Comparison of ENCODE assay signal across 19 cellular contexts in genomic region chr12:21239866-21240265, GRCh38.
A peak's percentile ranks its signal among the peaks of the same experiment; 100 is the strongest.
DNase-seq lines count a peak whose midpoint lies in the region; ATAC-seq and TF ChIP-seq lines count a peak whose summit lies in the region.
"Had no signal": no experiment of that assay in that cellular context is flagged by ENCODE, and none has a peak within 500 bp of the region (broad histone marks: within the 10 kb centered on the region; RNA-seq: fewer than 3 reads in every experiment).

No MANE protein-coding gene starts in this region.

- H3K36me3 Mint-ChIP-seq in type B pancreatic cell (no peaks in the 10 kb centered on the region), T-helper 17 cell (ENCODE audit: low read depth) (no peaks in the 10 kb centered on the region)
- H3K36me3 Mint-ChIP-seq: CD8-positive, alpha-beta T cell had no signal

- H3K9me3 ChIP-seq in T-helper 17 cell (ENCODE audit: control insufficient read depth, low read length, poor library complexity, severe bottlenecking), result no peaks in the 10 kb centered on the region
- H3K9me3 ChIP-seq: Caco-2, Peyer's patch had no signal

- H3K4me3 Mint-ChIP-seq in type B pancreatic cell (no peak overlapping the region), T-helper 17 cell (no peak overlapping the region)
- H3K4me3 Mint-ChIP-seq: B cell; CD8-positive, alpha-beta T cell had no signal

- H3K4me1 ChIP-seq in ACC112 (ENCODE audit: control insufficient read depth, insufficient read depth, low read length, unreplicated experiment), result no peaks in the 10 kb centered on the region
- H3K4me1 ChIP-seq: Caco-2, Peyer's patch had no signal

- H3K4me3 ChIP-seq in ACC112 (ENCODE audit: low read depth, low read length) (no peak overlapping the region), brain microvascular endothelial cell (ENCODE audit: low read depth, low read length) (no peak overlapping the region)
- H3K4me3 ChIP-seq: Peyer's patch had no signal

- H3K27ac ChIP-seq in ACC112 (ENCODE audit: low read depth, low read length), result no peak overlapping the region
- H3K27ac ChIP-seq in brain microvascular endothelial cell, result no peak overlapping the region
- H3K27ac ChIP-seq: C4-2B, Peyer's patch had no signal

- H3K27ac Mint-ChIP-seq in type B pancreatic cell, result peak overlapping the region; percentile 76
- no peak overlapping the region for H3K27ac Mint-ChIP-seq in T-helper 17 cell
- H3K27ac Mint-ChIP-seq: B cell; CD8-positive, alpha-beta T cell had no signal

- DNase-seq in OCI-M1 (lab: John Stamatoyannopoulos, UW) (peak; percentile 82), brain microvascular endothelial cell (peak; percentile 23), type B pancreatic cell (ENCODE audit: extremely low spot score, unreplicated experiment) (no peak), T-helper 17 cell (no peak)
- no peak for DNase-seq in activated CD4-positive, alpha-beta T cell treated with anti-CD3 and anti-CD28 coated beads, Interleukin-2, amount 50 U/mL, for 1 hour
- DNase-seq: Caco-2; CD8-positive, alpha-beta T cell; GOT3; HCEC 1CT; Kasumi-1; NCI-H2029; NCI-H446 treated with DMSO at 0.1 percent for 48 hours; Peyer's patch; SHP77 treated with DMSO at 0.1 percent for 48 hours had no signal

- H3K36me3 ChIP-seq in ACC112 (ENCODE audit: insufficient read depth, low read length), result no peaks in the 10 kb centered on the region
- no peaks in the 10 kb centered on the region for H3K36me3 ChIP-seq in brain microvascular endothelial cell (replicated peaks)
- H3K36me3 ChIP-seq: Peyer's patch had no signal

- H2AFZ ChIP-seq in ACC112 (ENCODE audit: low read length, unreplicated experiment), result peak overlapping the region; percentile 58

- H3K9me3 Mint-ChIP-seq in type B pancreatic cell, result no peaks in the 10 kb centered on the region
- H3K9me3 Mint-ChIP-seq: CD8-positive, alpha-beta T cell had no signal

- H3K27me3 ChIP-seq in ACC112 (ENCODE audit: insufficient read depth, low read length) (no peaks in the 10 kb centered on the region), brain microvascular endothelial cell (replicated peaks) (no peaks in the 10 kb centered on the region)
- H3K27me3 ChIP-seq: Peyer's patch had no signal

- TF ChIP-seq CTCF in brain microvascular endothelial cell (IDR thresholded peaks at IDR 0.05; ENCODE audit: low read depth, low read length, missing control alignments), result no peak
- TF ChIP-seq CTCF in type B pancreatic cell (conservative IDR thresholded peaks at IDR 0.05), result no peak

- in situ Hi-C loops in brain microvascular endothelial cell (cut with HindIII; ENCODE audit: low pct_ligation_motif_present, low sequenced_read_pairs), result no loop called here

- H3K27me3 Mint-ChIP-seq in type B pancreatic cell (no peaks in the 10 kb centered on the region), T-helper 17 cell (peaks cover 17% of the 10 kb centered on the region)
- H3K27me3 Mint-ChIP-seq: B cell had no signal

- H3K79me2 ChIP-seq in ACC112 (ENCODE audit: control insufficient read depth, insufficient read depth, low read length, unreplicated experiment), result no peaks in the 10 kb centered on the region

- ATAC-seq in T-helper 17 cell (no peak), HG02840 (IDR thresholded peaks at IDR 0.05; ENCODE audit: low FRiP score, unreplicated experiment) (no peak)
- ATAC-seq: CD8-positive, alpha-beta T cell; HepG2 had no signal

- H3K4me1 Mint-ChIP-seq in type B pancreatic cell (ENCODE audit: unreplicated experiment) (no peaks in the 10 kb centered on the region), T-helper 17 cell (no peaks in the 10 kb centered on the region)
- H3K4me1 Mint-ChIP-seq: B cell had no signal

Comparison
In these comparisons a context has a peak if more than half of its experiments do, and no peak if none do; other contexts are left out.
1. DNase-seq: peak in OCI-M1 (single experiment) and brain microvascular endothelial cell (single experiment); none in type B pancreatic cell (single experiment), T-helper 17 cell (0 of 3) and activated CD4-positive, alpha-beta T cell treated with anti-CD3 and anti-CD28 coated beads, Interleukin-2, amount 50 U/mL, for 1 hour (single experiment).